15 cellular contexts compared by ENCODE assay signal in genomic region chr14:100610511-100611217, GRCh38. TPM values are rescaled to one million over a fixed set of nuclear protein-coding genes. Genes with fewer than 3 reads are reported as not detected.
A peak's percentile ranks its signal among the peaks of the same experiment; 100 is the strongest.
DNase-seq lines count a peak whose midpoint lies in the region; ATAC-seq and TF ChIP-seq lines count a peak whose summit lies in the region.
"Had no signal": no experiment of that assay in that cellular context is flagged by ENCODE, and none has a peak within 500 bp of the region (broad histone marks: within the 10 kb centered on the region; RNA-seq: fewer than 3 reads in every experiment).

No MANE protein-coding gene starts in this region.

- H3K27ac ChIP-seq in OCI-LY3 (ENCODE audit: low read length), result no peak overlapping the region
- no peak overlapping the region for H3K27ac ChIP-seq in hepatocyte
- no peak overlapping the region for H3K27ac ChIP-seq in gastroesophageal sphincter

- no peak overlapping the region for H3K9ac ChIP-seq in OCI-LY3 (ENCODE audit: low read length)
- H3K9ac ChIP-seq: BLaER1 had no signal

- peaks cover 4% of the 10 kb centered on the region; the same call in 1 of the 2 replicates for H3K27me3 ChIP-seq in OCI-LY3 (ENCODE audit: low read depth, low read length)
- H3K27me3 ChIP-seq in hepatocyte, result no peaks in the 10 kb centered on the region
- peaks cover 36% of the 10 kb centered on the region for H3K27me3 ChIP-seq in gastroesophageal sphincter
- H3K27me3 ChIP-seq: BLaER1 had no signal

- ATAC-seq in gastroesophageal sphincter (no peak), GM18498 (IDR thresholded peaks at IDR 0.05; ENCODE audit: unreplicated experiment) (no peak)
- ATAC-seq: activated CD4-positive, alpha-beta T cell treated with anti-CD3 and anti-CD28 coated beads for 36 hours; activated T-cell treated with anti-CD3 and anti-CD28 coated beads, Interleukin-2, amount 50 U/mL, for 72 hours; left cardiac atrium; naive thymus-derived CD4-positive, alpha-beta T cell had no signal

- H3K27ac Mint-ChIP-seq in osteocyte (ENCODE audit: unreplicated experiment), result no peak overlapping the region
- H3K27ac Mint-ChIP-seq: activated CD4-positive, alpha-beta T cell treated with anti-CD3 and anti-CD28 coated beads for 36 hours; activated T-cell treated with anti-CD3 and anti-CD28 coated beads, Interleukin-2, amount 50 U/mL, for 72 hours; naive thymus-derived CD4-positive, alpha-beta T cell had no signal

- H3K36me3 Mint-ChIP-seq in osteocyte (ENCODE audit: unreplicated experiment), result no peaks in the 10 kb centered on the region
- H3K36me3 Mint-ChIP-seq: naive thymus-derived CD4-positive, alpha-beta T cell had no signal

- no peaks in the 10 kb centered on the region for H3K9me2 ChIP-seq in hepatocyte (replicated peaks; ENCODE audit: insufficient read depth)

- peak; percentile 45 for DNase-seq in A172 (ENCODE audit: low spot score)
- DNase-seq in EL, result peak; percentile 14
- peak; percentile 30 for DNase-seq in epithelial cell of esophagus (ENCODE audit: low read depth)
- no peak for DNase-seq in osteocyte (ENCODE audit: extremely low spot score, unreplicated experiment)
- no peak for DNase-seq in hepatocyte (ENCODE audit: low spot score)
- DNase-seq: activated CD4-positive, alpha-beta T cell treated with anti-CD3 and anti-CD28 coated beads for 36 hours; activated T-cell treated with anti-CD3 and anti-CD28 coated beads, Interleukin-2, amount 50 U/mL, for 72 hours; left cardiac atrium; naive thymus-derived CD4-positive, alpha-beta T cell; NCI-H1417 treated with DMSO at 0.1 percent for 48 hours; NCI-H526 treated with DMSO at 0.1 percent for 48 hours had no signal

- no peak overlapping the region for H3K4me3 Mint-ChIP-seq in osteocyte (ENCODE audit: unreplicated experiment)
- H3K4me3 Mint-ChIP-seq: activated CD4-positive, alpha-beta T cell treated with anti-CD3 and anti-CD28 coated beads for 36 hours; activated T-cell treated with anti-CD3 and anti-CD28 coated beads, Interleukin-2, amount 50 U/mL, for 72 hours; naive thymus-derived CD4-positive, alpha-beta T cell had no signal

- no peak for TF ChIP-seq POLR2A in gastroesophageal sphincter (IDR thresholded peaks at IDR 0.05)

- no peaks in the 10 kb centered on the region for H3K36me3 ChIP-seq in OCI-LY3 (replicated peaks; ENCODE audit: low read depth, low read length)
- no peaks in the 10 kb centered on the region for H3K36me3 ChIP-seq in hepatocyte (replicated peaks; ENCODE audit: insufficient read depth, low read depth)
- no peaks in the 10 kb centered on the region for H3K36me3 ChIP-seq in gastroesophageal sphincter
- H3K36me3 ChIP-seq: BLaER1 had no signal

- H4K20me1 ChIP-seq in OCI-LY3 (ENCODE audit: insufficient read depth, low read length) (no peaks in the 10 kb centered on the region), hepatocyte (ENCODE audit: insufficient read depth, poor library complexity, severe bottlenecking) (no peaks in the 10 kb centered on the region)
- H4K20me1 ChIP-seq: BLaER1 had no signal

- H3K79me2 ChIP-seq in OCI-LY3 (ENCODE audit: low read length) (no peaks in the 10 kb centered on the region), hepatocyte (no peaks in the 10 kb centered on the region)

- peaks cover 8% of the 10 kb centered on the region for H3K27me3 Mint-ChIP-seq in osteocyte (ENCODE audit: unreplicated experiment)

- peaks cover 5% of the 10 kb centered on the region for H3K4me1 Mint-ChIP-seq in osteocyte (ENCODE audit: unreplicated experiment)
- H3K4me1 Mint-ChIP-seq: activated CD4-positive, alpha-beta T cell treated with anti-CD3 and anti-CD28 coated beads for 36 hours had no signal

- TF ChIP-seq CTCF in OCI-LY3 (IDR thresholded peaks at IDR 0.05; ENCODE audit: low read depth, low read length), result no peak
- TF ChIP-seq CTCF in epithelial cell of esophagus (IDR thresholded peaks at IDR 0.05; ENCODE audit: insufficient read depth, low read depth, low read length, missing control alignments), result no peak
- TF ChIP-seq CTCF in osteocyte (IDR thresholded peaks at IDR 0.05), result no peak
- TF ChIP-seq CTCF in hepatocyte (IDR thresholded peaks at IDR 0.05; ENCODE audit: poor library complexity), result no peak
- no peak for TF ChIP-seq CTCF in gastroesophageal sphincter (IDR thresholded peaks at IDR 0.05)

- H3K9me3 Mint-ChIP-seq in osteocyte (ENCODE audit: unreplicated experiment), result no peaks in the 10 kb centered on the region
- H3K9me3 Mint-ChIP-seq: activated T-cell treated with anti-CD3 and anti-CD28 coated beads, Interleukin-2, amount 50 U/mL, for 72 hours had no signal

- no peaks in the 10 kb centered on the region for H3K9me3 ChIP-seq in OCI-LY3 (ENCODE audit: insufficient read depth, low read length)
- no peaks in the 10 kb centered on the region for H3K9me3 ChIP-seq in hepatocyte (ENCODE audit: low read depth)
- no peaks in the 10 kb centered on the region for H3K9me3 ChIP-seq in gastroesophageal sphincter
- H3K9me3 ChIP-seq: BLaER1 had no signal

- H3K4me1 ChIP-seq in OCI-LY3 (ENCODE audit: low read length) (peaks cover 3% of the 10 kb centered on the region; the same call in 1 of the 2 replicates), hepatocyte (ENCODE audit: insufficient read depth) (no peaks in the 10 kb centered on the region), gastroesophageal sphincter (no peaks in the 10 kb centered on the region)

- no peak for TF ChIP-seq EP300 in gastroesophageal sphincter (IDR thresholded peaks at IDR 0.05)

- H2AFZ ChIP-seq in OCI-LY3 (ENCODE audit: low read depth, low read length), result no peak overlapping the region
- H2AFZ ChIP-seq in hepatocyte, result no peak overlapping the region

- H3K4me2 ChIP-seq in OCI-LY3 (ENCODE audit: low read length) (peak overlapping the region; percentile 5; the same call in 1 of the 2 replicates), hepatocyte (no peak overlapping the region)

- 78% methylated on average over 13 of the region's 14 CpGs for WGBS in hepatocyte (ENCODE audit: low lambda C conversion rate, missing lambda C conversion rate)
- 91 to 93% methylated on average over 4 to 6 of the region's 14 CpGs for WGBS in gastroesophageal sphincter (ENCODE audit: low coverage in 1 of 2), 2 donors

- no peak overlapping the region for H3K4me3 ChIP-seq in OCI-LY3 (ENCODE audit: low read length)
- H3K4me3 ChIP-seq in epithelial cell of esophagus (ENCODE audit: low read length), result no peak overlapping the region
- H3K4me3 ChIP-seq in hepatocyte, result no peak overlapping the region
- no peak overlapping the region for H3K4me3 ChIP-seq in gastroesophageal sphincter
- H3K4me3 ChIP-seq: BLaER1 had no signal

RNA-seq across cellular contexts. Expression of gene BEGAIN, which starts 23.4 kb away (rescaled TPM):
- 1.3 and 1.5 TPM in 2 replicates for total RNA-seq in A172 (2014; rRNA removed; shearing (Covaris generic))
- 7.0 and 8.5 TPM in 2 replicates for total RNA-seq in osteocyte
- total RNA-seq in hepatocyte, result 0.56 and 1.4 TPM in 2 replicates
- polyA plus RNA-seq in hepatocyte, result 1.8 and 2.5 TPM in 2 replicates
- total RNA-seq in gastroesophageal sphincter, result 1 to 10 TPM; 3.9 to 5.6 (median 4.2) TPM

Comparison
In these comparisons a context has a peak if more than half of its experiments do, and no peak if none do; other contexts are left out.
1. DNase-seq: peak in A172 (single experiment), EL (single experiment) and epithelial cell of esophagus (single experiment); none in osteocyte (single experiment) and hepatocyte (single experiment).